In genomic region chr17:39925282-39926134, GRCh38 we compare ENCODE assay signal across 8 cellular contexts. TPM values are rescaled to one million over a fixed set of nuclear protein-coding genes. Genes with fewer than 3 reads are reported as not detected.
DNase-seq lines count a peak whose midpoint lies in the region; ATAC-seq and TF ChIP-seq lines count a peak whose summit lies in the region.
"Had no signal": no experiment of that assay in that cellular context is flagged by ENCODE, and none has a peak within 500 bp of the region (broad histone marks: within the 10 kb centered on the region; RNA-seq: fewer than 3 reads in every experiment).

No MANE protein-coding gene starts in this region.

- peaks cover 17% of the 10 kb centered on the region for H3K79me2 ChIP-seq in parathyroid adenoma

- intact Hi-C loops in sciatic nerve (cut with DNase I) = no loop called here

- peak overlapping the region; percentile 90 for H3K4me2 ChIP-seq in parathyroid adenoma (ENCODE audit: low read length)

- no peaks in the 10 kb centered on the region for H3K9me3 ChIP-seq in KOPT-K1 (ENCODE audit: insufficient read depth, low read length, poor library complexity, severe bottlenecking)
- no peaks in the 10 kb centered on the region for H3K9me3 ChIP-seq in parathyroid adenoma (ENCODE audit: control insufficient read depth, low read length)

- no peak for DNase-seq in activated naive CD8-positive, alpha-beta T cell treated with anti-CD3 and anti-CD28 coated beads, Interleukin-2, amount 10 ng/mL, durations not matched to agents 7 days and 5 days
- DNase-seq in sciatic nerve (ENCODE audit: low spot score) (no peak), DMS79 treated with DMSO at 0.1 percent for 48 hours (lab: John Stamatoyannopoulos, UW) (no peak)
- DNase-seq: amniotic stem cell, NCI-H1930 had no signal

- H2AFZ ChIP-seq in parathyroid adenoma = no peak overlapping the region

- no peaks in the 10 kb centered on the region for H3K9me3 Mint-ChIP-seq in activated naive CD8-positive, alpha-beta T cell treated with anti-CD3 and anti-CD28 coated beads, Interleukin-2, amount 10 ng/mL, durations not matched to agents 7 days and 5 days

- H3K4me1 ChIP-seq in parathyroid adenoma = peaks cover 17% of the 10 kb centered on the region

- peak overlapping the region; percentile 89 for H3K27ac Mint-ChIP-seq in activated naive CD8-positive, alpha-beta T cell treated with anti-CD3 and anti-CD28 coated beads, Interleukin-2, amount 10 ng/mL, durations not matched to agents 7 days and 5 days

- H3K27ac ChIP-seq in KOPT-K1 (ENCODE audit: low read depth, low read length, poor library complexity, severe bottlenecking) (peak overlapping the region; percentile 99), parathyroid adenoma (no peak overlapping the region)

- peak overlapping the region; percentile 92 for H3K4me3 ChIP-seq in parathyroid adenoma (ENCODE audit: low read depth, low read length)

- ATAC-seq in activated naive CD8-positive, alpha-beta T cell treated with anti-CD3 and anti-CD28 coated beads, Interleukin-2, amount 10 ng/mL, durations not matched to agents 7 days and 5 days (ENCODE audit: low read depth) = no peak
- ATAC-seq in sciatic nerve = no peak
- ATAC-seq in HG02763 (IDR thresholded peaks at IDR 0.05; ENCODE audit: unreplicated experiment) = no peak

- H3K4me3 Mint-ChIP-seq in activated naive CD8-positive, alpha-beta T cell treated with anti-CD3 and anti-CD28 coated beads, Interleukin-2, amount 10 ng/mL, durations not matched to agents 7 days and 5 days = peak overlapping the region; percentile 89

- peaks cover 33% of the 10 kb centered on the region for H3K36me3 Mint-ChIP-seq in activated naive CD8-positive, alpha-beta T cell treated with anti-CD3 and anti-CD28 coated beads, Interleukin-2, amount 10 ng/mL, durations not matched to agents 7 days and 5 days

- peaks cover 54% of the 10 kb centered on the region for H3K4me1 Mint-ChIP-seq in activated naive CD8-positive, alpha-beta T cell treated with anti-CD3 and anti-CD28 coated beads, Interleukin-2, amount 10 ng/mL, durations not matched to agents 7 days and 5 days

- H3K27me3 Mint-ChIP-seq in activated naive CD8-positive, alpha-beta T cell treated with anti-CD3 and anti-CD28 coated beads, Interleukin-2, amount 10 ng/mL, durations not matched to agents 7 days and 5 days = no peaks in the 10 kb centered on the region

- POLR2A ChIA-PET in activated naive CD8-positive, alpha-beta T cell treated with anti-CD3 and anti-CD28 coated beads, Interleukin-2, amount 10 ng/mL, durations not matched to agents 7 days and 5 days (lab: Charles Lee) = interaction anchor here (0.6 to 3.4 kb wide), 15 partner anchors 15 to 725 kb away, joined by 3 to 20 read pairs (median 5); partner anchors contain the start of genes NR1D1, PSMD3 and RPL19

- H3K9ac ChIP-seq in parathyroid adenoma = no peak overlapping the region

- H3K36me3 ChIP-seq in KOPT-K1 (ENCODE audit: insufficient read depth, low read length) (peaks cover 51% of the 10 kb centered on the region), parathyroid adenoma (ENCODE audit: control insufficient read depth, insufficient read depth, low read length) (no peaks in the 10 kb centered on the region)

- no peak for TF ChIP-seq CTCF in parathyroid adenoma (IDR thresholded peaks at IDR 0.05)

- H3K27me3 ChIP-seq in parathyroid adenoma (ENCODE audit: control insufficient read depth, insufficient read depth, low read length) = no peaks in the 10 kb centered on the region

RNA-seq across cellular contexts. Expression of gene ORMDL3, which starts 1.9 kb away (rescaled TPM):
- total RNA-seq in activated naive CD8-positive, alpha-beta T cell treated with anti-CD3 and anti-CD28 coated beads, Interleukin-2, amount 10 ng/mL, durations not matched to agents 7 days and 5 days = 100 to 1,000 TPM; 149 to 159 TPM
- total RNA-seq in sciatic nerve = 39.1 TPM

RNA-seq across cellular contexts. Expression of gene LRRC3C, which starts 2.0 kb away (rescaled TPM):
- total RNA-seq in activated naive CD8-positive, alpha-beta T cell treated with anti-CD3 and anti-CD28 coated beads, Interleukin-2, amount 10 ng/mL, durations not matched to agents 7 days and 5 days = not detected
- total RNA-seq in sciatic nerve = not detected

RNA-seq across cellular contexts. Expression of gene GSDMB, which starts 7.1 kb away (rescaled TPM):
- 10 to 100 TPM; 67.0 to 69.8 TPM for total RNA-seq in activated naive CD8-positive, alpha-beta T cell treated with anti-CD3 and anti-CD28 coated beads, Interleukin-2, amount 10 ng/mL, durations not matched to agents 7 days and 5 days
- 15.2 TPM for total RNA-seq in sciatic nerve

RNA-seq across cellular contexts. Expression of gene GSDMA, which starts 37.3 kb away (rescaled TPM):
- under 1 TPM in 1 of 2 experiments, not detected in 1; 0.26 TPM for total RNA-seq in activated naive CD8-positive, alpha-beta T cell treated with anti-CD3 and anti-CD28 coated beads, Interleukin-2, amount 10 ng/mL, durations not matched to agents 7 days and 5 days
- total RNA-seq in sciatic nerve = 1.5 TPM

RNA-seq across cellular contexts. Expression of gene PSMD3, which starts 55.1 kb away (rescaled TPM):
- 10 to 100 TPM; 82.5 to 87.9 TPM for total RNA-seq in activated naive CD8-positive, alpha-beta T cell treated with anti-CD3 and anti-CD28 coated beads, Interleukin-2, amount 10 ng/mL, durations not matched to agents 7 days and 5 days
- total RNA-seq in sciatic nerve = 68.7 TPM
